ENCODE assay signal across 8 cellular contexts in genomic region chr22:50293441-50294318, GRCh38. TPM values are rescaled to one million over a fixed set of nuclear protein-coding genes. Genes with fewer than 3 reads are reported as not detected.
DNase-seq lines count a peak whose midpoint lies in the region; ATAC-seq, FAIRE-seq and TF ChIP-seq lines count a peak whose summit lies in the region.

No MANE protein-coding gene starts in this region.

- peaks cover 32% of the 10 kb centered on the region for H3K4me1 ChIP-seq in OCI-LY3 (ENCODE audit: low read length)
- peaks cover 0 to 32% (median 21%) of the 10 kb centered on the region in 4 experiments; a peak in 6 of 7 replicates for H3K4me1 ChIP-seq in H1 (replicated peaks in 1 of 4; ENCODE audit: control insufficient read depth in 3 of 4, insufficient read depth in 4 of 4, low read length in 3 of 4)
- H3K4me1 ChIP-seq in mesodermal cell (ENCODE audit: control insufficient read depth, insufficient read depth, low read length, poor library complexity, severe bottlenecking) = peaks cover 20% of the 10 kb centered on the region

- 37% methylated on average over 19 of the region's 42 CpGs; no CpG with 5 or more reads in 1 of the 2 experiments for WGBS in H1 (ENCODE audit: extremely low coverage in 1 of 2, insufficient coverage in 1 of 2, insufficient read length in 1 of 2, insufficient replicate concordance in 2 of 2, low coverage in 1 of 2, low lambda C conversion rate in 2 of 2, missing lambda C conversion rate in 1 of 2), 2 experiments
- WGBS in mesodermal cell (ENCODE audit: insufficient coverage in 2 of 2), 2 experiments = 27 to 30% methylated on average over 27 to 34 of the region's 42 CpGs

- no peaks in the 10 kb centered on the region for H3K23me2 ChIP-seq in H1 (ENCODE audit: low read depth, low read length)

- TF ChIP-seq RAD21 in H1 (IDR thresholded peaks at IDR 0.05 in 1 of 2, conservative IDR thresholded peaks at IDR 0.05 in 1 of 2; ENCODE audit: low read depth in 2 of 2, low read length in 2 of 2) = no peak

- H3K79me2 ChIP-seq in OCI-LY3 (ENCODE audit: low read length) (peaks cover 65% of the 10 kb centered on the region), H1 (ENCODE audit: control insufficient read depth in 1 of 2, insufficient read depth in 2 of 2, low read length in 2 of 2) (peaks cover 0 to 57% of the 10 kb centered on the region in 2 experiments; a peak in 3 of 4 replicates)

- H2BK12ac ChIP-seq in H1 (ENCODE audit: low read depth, low read length) = peak overlapping the region; percentile 97; the same call in 1 of the 2 replicates

- H3K27me3 ChIP-seq in OCI-LY3 (ENCODE audit: low read depth, low read length) (no peaks in the 10 kb centered on the region), H1 (replicated peaks in 1 of 4; ENCODE audit: control insufficient read depth in 3 of 4, extremely low read depth in 1 of 4, insufficient read depth in 3 of 4, low read length in 3 of 4) (no peaks in the 10 kb centered on the region)

- H2BK15ac ChIP-seq in H1 (ENCODE audit: low read length) = peak overlapping the region; percentile 97; the same call in 1 of the 2 replicates

- no peak overlapping the region for H3K56ac ChIP-seq in H1 (replicated peaks; ENCODE audit: insufficient read length, low read depth, low read length)

- H3K27ac Mint-ChIP-seq in CD14-positive monocyte = peak overlapping the region in 1 of 7 donors; percentile 41

- FAIRE-seq in H1 (lab: Jason Lieb, UNC) = no peak

- H2BK120ac ChIP-seq in H1 (replicated peaks; ENCODE audit: low read depth, low read length) = no peak overlapping the region

- H3K36me3 Mint-ChIP-seq in CD14-positive monocyte = peaks cover 44 to 76% of the 10 kb centered on the region in 2 donors

- H3K79me1 ChIP-seq in H1 (ENCODE audit: low read depth, low read length) = peaks cover 28% of the 10 kb centered on the region

- POLR2A ChIA-PET in H1 (lab: Charles Lee; ENCODE audit: partially characterized antibody) = interaction anchor here (0.8 to 2.2 kb wide), 10 partner anchors 10 to 42 kb away, joined by 3 to 16 read pairs (median 5); partner anchors contain the start of genes HDAC10 and PLXNB2

- ATAC-seq in HG03175 (IDR thresholded peaks at IDR 0.05; ENCODE audit: unreplicated experiment) (no peak), HG03565 (IDR thresholded peaks at IDR 0.05; ENCODE audit: unreplicated experiment) (no peak)

- peak overlapping the region; percentile 75 for H4K91ac ChIP-seq in H1 (replicated peaks; ENCODE audit: insufficient read length, low read length)

- H3K18ac ChIP-seq in H1 (ENCODE audit: extremely low read depth, low read length) = peak overlapping the region; percentile 78

- peak overlapping the region; percentile 62 for H4K5ac ChIP-seq in H1 (ENCODE audit: insufficient read length, low read depth, low read length)

- TF ChIP-seq CTCF in CD14-positive monocyte (IDR thresholded peaks at IDR 0.05) = no peak
- no peak for TF ChIP-seq CTCF in OCI-LY3 (IDR thresholded peaks at IDR 0.05; ENCODE audit: low read depth, low read length)
- no peak for TF ChIP-seq CTCF in H1 (IDR thresholded peaks at IDR 0.05; ENCODE audit: control extremely low read depth in 1 of 3, insufficient read depth in 1 of 3, low read depth in 1 of 3, low read length in 3 of 3)

- no peak overlapping the region for H2AFZ ChIP-seq in OCI-LY3 (ENCODE audit: low read depth, low read length)
- no peak overlapping the region for H2AFZ ChIP-seq in H1 (ENCODE audit: low read length)

- peaks cover 52% of the 10 kb centered on the region for H3K4me1 Mint-ChIP-seq in CD14-positive monocyte

- H3K4me2 ChIP-seq in OCI-LY3 (ENCODE audit: low read length) = peak overlapping the region; percentile 79
- peak overlapping the region; percentile 56 to 63 for H3K4me2 ChIP-seq in H1 (ENCODE audit: insufficient read depth in 1 of 2, low read depth in 2 of 2, low read length in 2 of 2)

- peak overlapping the region; percentile 63 for H3K4me3 Mint-ChIP-seq in CD14-positive monocyte

- peak in 1 of 2 experiments; percentile 65; a peak in 1 of 3 replicates for TF ChIP-seq EP300 in H1 (IDR thresholded peaks at IDR 0.05; ENCODE audit: borderline replicate concordance in 1 of 2, low read depth in 2 of 2, low read length in 2 of 2)

- peak overlapping the region; percentile 65; the same call in 1 of the 2 replicates for H2AK5ac ChIP-seq in H1 (ENCODE audit: low read depth, low read length)

- TF ChIP-seq POLR2A in H1 (IDR thresholded peaks at IDR 0.05; ENCODE audit: control extremely low read depth in 1 of 2, low read depth in 2 of 2, low read length in 2 of 2) = no peak

- H4K20me1 ChIP-seq in OCI-LY3 (ENCODE audit: insufficient read depth, low read length) (peaks cover 67% of the 10 kb centered on the region), H1 (replicated peaks in 1 of 2; ENCODE audit: control insufficient read depth in 1 of 2, insufficient read depth in 2 of 2, low read length in 2 of 2) (peaks cover 14 to 38% of the 10 kb centered on the region in 2 experiments)

- H3K4me3 ChIP-seq in OCI-LY3 (ENCODE audit: low read length) (peak overlapping the region; percentile 66), H1 (ENCODE audit: extremely low read depth in 1 of 4, insufficient read depth in 2 of 4, low read depth in 3 of 4, low read length in 4 of 4) (peak overlapping the region; percentile 19 to 52 (median 24); a peak in 5 of 8 replicates), mesodermal cell (ENCODE audit: extremely low read depth, insufficient read depth, low read length, poor library complexity, severe bottlenecking) (peak overlapping the region; percentile 1)

- H4K8ac ChIP-seq in H1 (ENCODE audit: extremely low read depth, insufficient read depth, low read length) = peak overlapping the region; percentile 53

- no peak overlapping the region for H3K14ac ChIP-seq in H1 (ENCODE audit: insufficient read length)

- H2BK5ac ChIP-seq in H1 (ENCODE audit: low read depth, low read length) = peak overlapping the region; percentile 97

- H3K9ac ChIP-seq in OCI-LY3 (ENCODE audit: low read length) (peak overlapping the region; percentile 31), H1 (replicated peaks in 1 of 4; ENCODE audit: extremely low read depth in 1 of 4, low read depth in 3 of 4, low read length in 3 of 4) (peak overlapping the region in 2 of 4 experiments; percentile 36 to 38; a peak in 2 of 7 replicates)

- CTCF ChIA-PET in H1 (lab: Charles Lee; ENCODE audit: partially characterized antibody) = interaction anchor here (0.8 to 2.0 kb wide), 11 partner anchors 8 to 177 kb away, joined by 3 to 15 read pairs (median 5); no protein-coding TSS in a partner anchor

- peaks cover 0 to 2% (median 0%) of the 10 kb centered on the region in 3 donors for H3K27me3 Mint-ChIP-seq in CD14-positive monocyte (ENCODE audit: low read depth in 3 of 3)

- H3K9me3 ChIP-seq in OCI-LY3 (ENCODE audit: insufficient read depth, low read length) = no peaks in the 10 kb centered on the region
- no peaks in the 10 kb centered on the region for H3K9me3 ChIP-seq in H1 (ENCODE audit: insufficient read depth in 2 of 2, low read depth in 1 of 2, low read length in 1 of 2)
- no peaks in the 10 kb centered on the region for H3K9me3 ChIP-seq in mesodermal cell (ENCODE audit: control insufficient read depth, low read length)

- DNase-seq in CD14-positive monocyte (ENCODE audit: low spot score) (no peak), H1 (ENCODE audit: low read depth in 1 of 2, low spot score in 2 of 2) (peak in 1 of 2 experiments; percentile 90), NCI-H2171 treated with DMSO at 0.1 percent for 48 hours (lab: John Stamatoyannopoulos, UW) (no peak)
- no peak for DNase-seq in activated CD4-positive, alpha-beta T cell treated with anti-CD3 and anti-CD28 coated beads for 4 hours

- H3K36me3 ChIP-seq in OCI-LY3 (replicated peaks; ENCODE audit: low read depth, low read length) = no peaks in the 10 kb centered on the region
- H3K36me3 ChIP-seq in H1 (ENCODE audit: control insufficient read depth in 2 of 4, insufficient read depth in 4 of 4, low read length in 3 of 4) = peaks cover 2 to 17% (median 6%) of the 10 kb centered on the region in 4 experiments; a peak in 5 of 8 replicates
- peaks cover 46% of the 10 kb centered on the region for H3K36me3 ChIP-seq in mesodermal cell (ENCODE audit: control insufficient read depth, insufficient read depth, low read length)

- no peaks in the 10 kb centered on the region for H3K9me3 Mint-ChIP-seq in CD14-positive monocyte

- peak overlapping the region; percentile 72; the same call in 1 of the 2 replicates for H2BK20ac ChIP-seq in H1 (ENCODE audit: low read length)

- peak overlapping the region; percentile 61 for H3K4ac ChIP-seq in H1 (replicated peaks; ENCODE audit: insufficient read length, low read depth, low read length)

- no peak overlapping the region for H3K23ac ChIP-seq in H1 (ENCODE audit: insufficient read length)

- intact Hi-C loops in CD14-positive monocyte (cut with micrococcal nuclease) = loop anchor here (5.0 kb wide), 1 partner anchor 34 kb away; the partner anchor contains the start of gene DENND6B (in 2 of the 2)

- H3K27ac ChIP-seq in OCI-LY3 (ENCODE audit: low read length) = peak overlapping the region; percentile 4; the same call in 1 of the 2 replicates
- peak overlapping the region; percentile 77; the same call in 1 of the 2 replicates for H3K27ac ChIP-seq in H1 (ENCODE audit: low read depth, low read length)
- peak overlapping the region; percentile 96 for H3K27ac ChIP-seq in mesodermal cell (ENCODE audit: low read depth, low read length, severe bottlenecking)

RNA-seq across cellular contexts. Expression of gene PLXNB2, which starts 13.8 kb away (rescaled TPM):
- polyA plus RNA-seq in CD14-positive monocyte = 10 to 100 TPM; 38.2 to 70.5 TPM
- total RNA-seq in H1 (2021; fragmentation: NEBNext Ultra II Directional; extraction: Animal tissue kit (Norgen Biotek cat#: 25700)) = 92.8 and 106 TPM in 2 replicates
- polyA plus RNA-seq in H1 (2011; rRNA removed) = 58.3 and 83.3 TPM in 2 replicates
- 58.5 TPM for polyA plus RNA-seq in H1 (2011; cell fraction: cytosol; rRNA removed)
- 226 TPM for polyA plus RNA-seq in H1 (2011; cell fraction: nucleus; rRNA removed)
- 63.1 to 97.9 TPM (median 90.3 TPM) in 4 replicates for polyA plus RNA-seq in H1 (2012, experiment 1 of 2)
- 97.7 TPM for polyA plus RNA-seq in H1 (2012, experiment 2 of 2)
- polyA plus RNA-seq in H1 (2013, experiment 1 of 2) = 115 TPM
- 92.5 TPM for polyA plus RNA-seq in H1 (2013, experiment 2 of 2)
- polyA minus RNA-seq in H1 (2011; rRNA and poly(A)+ RNA removed) = 71.0 and 71.3 TPM in 2 replicates
- 70.6 TPM for polyA minus RNA-seq in H1 (2011; cell fraction: cytosol; rRNA and poly(A)+ RNA removed)
- polyA minus RNA-seq in H1 (2011; cell fraction: nucleus; rRNA and poly(A)+ RNA removed) = 62.9 TPM
- 108 TPM for polyA plus RNA-seq in mesodermal cell (2013, experiment 1 of 2)
- polyA plus RNA-seq in mesodermal cell (2013, experiment 2 of 2) = 92.5 TPM

RNA-seq across cellular contexts. Expression of gene MAPK11, which starts 23.5 kb away (rescaled TPM):
- polyA plus RNA-seq in CD14-positive monocyte = not detected
- 1.5 TPM in 2 replicates for total RNA-seq in H1 (2021; fragmentation: NEBNext Ultra II Directional; extraction: Animal tissue kit (Norgen Biotek cat#: 25700))
- polyA plus RNA-seq in H1 (2011; rRNA removed) = 0.70 and 1.5 TPM in 2 replicates
- 1.1 TPM for polyA plus RNA-seq in H1 (2011; cell fraction: cytosol; rRNA removed)
- 4.6 TPM for polyA plus RNA-seq in H1 (2011; cell fraction: nucleus; rRNA removed)
- 0.36 to 1.7 TPM (median 1.1 TPM) in 4 replicates for polyA plus RNA-seq in H1 (2012, experiment 1 of 2)
- 0.45 TPM for polyA plus RNA-seq in H1 (2012, experiment 2 of 2)
- 0.87 TPM for polyA plus RNA-seq in H1 (2013, experiment 1 of 2)
- polyA plus RNA-seq in H1 (2013, experiment 2 of 2) = 0.96 TPM
- polyA minus RNA-seq in H1 (2011; rRNA and poly(A)+ RNA removed) = 0.57 and 0.68 TPM in 2 replicates
- polyA minus RNA-seq in H1 (2011; cell fraction: cytosol; rRNA and poly(A)+ RNA removed) = not detected
- 1.00 TPM for polyA minus RNA-seq in H1 (2011; cell fraction: nucleus; rRNA and poly(A)+ RNA removed)
- 13.3 TPM for polyA plus RNA-seq in mesodermal cell (2013, experiment 1 of 2)
- polyA plus RNA-seq in mesodermal cell (2013, experiment 2 of 2) = 7.2 TPM

RNA-seq across cellular contexts. Expression of gene MAPK12, which starts 32.2 kb away (rescaled TPM):
- polyA plus RNA-seq in CD14-positive monocyte = under 1 TPM; 0.06 to 0.13 TPM
- total RNA-seq in H1 (2021; fragmentation: NEBNext Ultra II Directional; extraction: Animal tissue kit (Norgen Biotek cat#: 25700)) = 15.6 and 20.3 TPM in 2 replicates
- polyA plus RNA-seq in H1 (2011; rRNA removed) = 17.3 and 25.9 TPM in 2 replicates
- 24.5 TPM for polyA plus RNA-seq in H1 (2011; cell fraction: cytosol; rRNA removed)
- 83.3 TPM for polyA plus RNA-seq in H1 (2011; cell fraction: nucleus; rRNA removed)
- 13.2 to 20.0 TPM (median 18.2 TPM) in 4 replicates for polyA plus RNA-seq in H1 (2012, experiment 1 of 2)
- polyA plus RNA-seq in H1 (2012, experiment 2 of 2) = 15.2 TPM
- polyA plus RNA-seq in H1 (2013, experiment 1 of 2) = 14.5 TPM
- 11.9 TPM for polyA plus RNA-seq in H1 (2013, experiment 2 of 2)
- 8.8 and 9.6 TPM in 2 replicates for polyA minus RNA-seq in H1 (2011; rRNA and poly(A)+ RNA removed)
- polyA minus RNA-seq in H1 (2011; cell fraction: cytosol; rRNA and poly(A)+ RNA removed) = 11.2 TPM
- 19.5 TPM for polyA minus RNA-seq in H1 (2011; cell fraction: nucleus; rRNA and poly(A)+ RNA removed)
- 26.1 TPM for polyA plus RNA-seq in mesodermal cell (2013, experiment 1 of 2)
- 25.9 TPM for polyA plus RNA-seq in mesodermal cell (2013, experiment 2 of 2)

RNA-seq across cellular contexts. Expression of gene DENND6B, which starts 33.1 kb away (rescaled TPM):
- polyA plus RNA-seq in CD14-positive monocyte (1 to 10 TPM; 1.7 to 2.1 TPM), H1 (2011; rRNA removed) (1.9 and 3.6 TPM in 2 replicates)
- 1.1 TPM in 2 replicates for total RNA-seq in H1 (2021; fragmentation: NEBNext Ultra II Directional; extraction: Animal tissue kit (Norgen Biotek cat#: 25700))
- polyA plus RNA-seq in H1 (2011; cell fraction: cytosol; rRNA removed) = 2.0 TPM
- 13.0 TPM for polyA plus RNA-seq in H1 (2011; cell fraction: nucleus; rRNA removed)
- 0.58 to 2.1 TPM (median 1.6 TPM) in 4 replicates for polyA plus RNA-seq in H1 (2012, experiment 1 of 2)
- polyA plus RNA-seq in H1 (2012, experiment 2 of 2) = 0.84 TPM
- 0.75 TPM for polyA plus RNA-seq in H1 (2013, experiment 1 of 2)
- 0.75 TPM for polyA plus RNA-seq in H1 (2013, experiment 2 of 2)
- 0.32 and 0.50 TPM in 2 replicates for polyA minus RNA-seq in H1 (2011; rRNA and poly(A)+ RNA removed)
- polyA minus RNA-seq in H1 (2011; cell fraction: cytosol; rRNA and poly(A)+ RNA removed) = 1.2 TPM
- polyA minus RNA-seq in H1 (2011; cell fraction: nucleus; rRNA and poly(A)+ RNA removed) = 1.4 TPM
- 5.2 TPM for polyA plus RNA-seq in mesodermal cell (2013, experiment 1 of 2)
- 3.4 TPM for polyA plus RNA-seq in mesodermal cell (2013, experiment 2 of 2)

RNA-seq across cellular contexts. Expression of gene HDAC10, which starts 42.6 kb away (rescaled TPM):
- polyA plus RNA-seq in CD14-positive monocyte = 10 to 100 TPM in 1 of 2 donors, 1 to 10 TPM in 1; 9.2 to 13.7 TPM
- 21.2 and 26.4 TPM in 2 replicates for total RNA-seq in H1 (2021; fragmentation: NEBNext Ultra II Directional; extraction: Animal tissue kit (Norgen Biotek cat#: 25700))
- polyA plus RNA-seq in H1 (2011; rRNA removed) = 11.2 and 18.8 TPM in 2 replicates
- polyA plus RNA-seq in H1 (2011; cell fraction: cytosol; rRNA removed) = 11.2 TPM
- 131 TPM for polyA plus RNA-seq in H1 (2011; cell fraction: nucleus; rRNA removed)
- polyA plus RNA-seq in H1 (2012, experiment 1 of 2) = 13.3 to 28.3 TPM (median 25.5 TPM) in 4 replicates
- 14.3 TPM for polyA plus RNA-seq in H1 (2012, experiment 2 of 2)
- polyA plus RNA-seq in H1 (2013, experiment 1 of 2) = 11.9 TPM
- 11.8 TPM for polyA plus RNA-seq in H1 (2013, experiment 2 of 2)
- polyA minus RNA-seq in H1 (2011; rRNA and poly(A)+ RNA removed) = 6.1 and 7.2 TPM in 2 replicates
- polyA minus RNA-seq in H1 (2011; cell fraction: cytosol; rRNA and poly(A)+ RNA removed) = 11.4 TPM
- polyA minus RNA-seq in H1 (2011; cell fraction: nucleus; rRNA and poly(A)+ RNA removed) = 34.8 TPM
- polyA plus RNA-seq in mesodermal cell (2013, experiment 1 of 2) = 28.0 TPM
- 22.6 TPM for polyA plus RNA-seq in mesodermal cell (2013, experiment 2 of 2)

Comparison
In these comparisons a context has a peak if more than half of its experiments do, and no peak if none do; other contexts are left out.
1. H3K27ac ChIP-seq: peak in every context shown above with its lines; median percentile 96 in mesodermal cell; 77 in H1; 4 in OCI-LY3.
2. H3K4me3 ChIP-seq: peak in every context shown above with its lines; median percentile 66 in OCI-LY3; 24 in H1; 1 in mesodermal cell.
3. RNA of gene MAPK12, which starts 32.2 kb away (polyA plus RNA-seq): 11.9 to 83.3 TPM in H1; 0.06 to 0.13 TPM in CD14-positive monocyte; every median in the first group is over 10 times any median in the second.